Comparison of ENCODE assay signal across 9 cellular contexts in genomic region chr20:51411867-51412266, GRCh38.
DNase-seq lines count a peak whose midpoint lies in the region; ATAC-seq and TF ChIP-seq lines count a peak whose summit lies in the region.
"Had no signal": no experiment of that assay in that cellular context is flagged by ENCODE, and none has a peak within 500 bp of the region (broad histone marks: within the 10 kb centered on the region; RNA-seq: fewer than 3 reads in every experiment).

No MANE protein-coding gene starts in this region.

- CTCF ChIA-PET in naive thymus-derived CD4-positive, alpha-beta T cell (lab: Charles Lee): interaction anchor here (1.0 to 1.1 kb wide), 2 partner anchors 10 to 183 kb away, joined by 3 to 7 read pairs; no protein-coding TSS in a partner anchor

- peaks cover 12% of the 10 kb centered on the region for H3K4me1 ChIP-seq in adipocyte (ENCODE audit: control insufficient read depth, insufficient read depth, low read length)
- H3K4me1 ChIP-seq in naive thymus-derived CD4-positive, alpha-beta T cell (ENCODE audit: control insufficient read depth in 2 of 2, insufficient read depth in 2 of 2, low read length in 2 of 2): peaks cover 0 to 93% of the 10 kb centered on the region in 2 donors
- H3K4me1 ChIP-seq in vagina: peaks cover 18% of the 10 kb centered on the region

- H3K27me3 Mint-ChIP-seq in stimulated activated naive CD8-positive, alpha-beta T cell treated with anti-CD3 and anti-CD28 coated beads, Interleukin-15, Interleukin-2, amounts not matched to agents 100 ng/mL and 50 ng/mL, for 24 hours: no peaks in the 10 kb centered on the region
- no peaks in the 10 kb centered on the region for H3K27me3 Mint-ChIP-seq in naive thymus-derived CD4-positive, alpha-beta T cell

- POLR2A ChIA-PET in naive thymus-derived CD4-positive, alpha-beta T cell (lab: Charles Lee): no interaction called here

- ATAC-seq in stimulated activated naive CD8-positive, alpha-beta T cell treated with anti-CD3 and anti-CD28 coated beads, Interleukin-15, Interleukin-2, amounts not matched to agents 100 U/mL and 50 U/mL, for 24 hours: no peak
- no peak for ATAC-seq in naive thymus-derived CD4-positive, alpha-beta T cell
- ATAC-seq in HG03025 (IDR thresholded peaks at IDR 0.05; ENCODE audit: low FRiP score, unreplicated experiment) (no peak), GM18873 (IDR thresholded peaks at IDR 0.05; ENCODE audit: low FRiP score, unreplicated experiment) (no peak)

- H3K27ac ChIP-seq in naive thymus-derived CD4-positive, alpha-beta T cell (ENCODE audit: low read depth, low read length): no peak overlapping the region
- peak overlapping the region; percentile 22 for H3K27ac ChIP-seq in vagina
- H3K27ac ChIP-seq: WERI-Rb-1 had no signal

- peaks cover 35% of the 10 kb centered on the region for H3K36me3 Mint-ChIP-seq in stimulated activated naive CD8-positive, alpha-beta T cell treated with anti-CD3 and anti-CD28 coated beads, Interleukin-15, Interleukin-2, amounts not matched to agents 100 ng/mL and 50 ng/mL, for 24 hours (ENCODE audit: low read depth)
- H3K36me3 Mint-ChIP-seq in naive thymus-derived CD4-positive, alpha-beta T cell: peaks cover 8 to 50% (median 33%) of the 10 kb centered on the region in 5 donors

- no peak for DNase-seq in stimulated activated naive CD8-positive, alpha-beta T cell treated with anti-CD3 and anti-CD28 coated beads, Interleukin-15, Interleukin-2, amounts not matched to agents 100 U/mL and 50 U/mL, for 24 hours
- DNase-seq in adipocyte (ENCODE audit: low read depth) (peak; percentile 9), vagina (ENCODE audit: extremely low spot score in 2 of 2) (no peak), SHP77 (lab: John Stamatoyannopoulos, UW) (no peak)
- no peak for DNase-seq in naive thymus-derived CD4-positive, alpha-beta T cell
- DNase-seq: WERI-Rb-1 had no signal

- no peak overlapping the region for H3K9ac ChIP-seq in adipocyte (ENCODE audit: low read length)

- TF ChIP-seq POLR2A in vagina (IDR thresholded peaks at IDR 0.05): no peak

- H3K4me3 Mint-ChIP-seq in stimulated activated naive CD8-positive, alpha-beta T cell treated with anti-CD3 and anti-CD28 coated beads, Interleukin-15, Interleukin-2, amounts not matched to agents 100 ng/mL and 50 ng/mL, for 24 hours: no peak overlapping the region
- H3K4me3 Mint-ChIP-seq in naive thymus-derived CD4-positive, alpha-beta T cell: peak overlapping the region in 1 of 10 donors; percentile 9

- H3K9me3 ChIP-seq in adipocyte (ENCODE audit: control insufficient read depth, low read length) (no peaks in the 10 kb centered on the region), vagina (no peaks in the 10 kb centered on the region)
- no peaks in the 10 kb centered on the region for H3K9me3 ChIP-seq in naive thymus-derived CD4-positive, alpha-beta T cell (ENCODE audit: control insufficient read depth in 2 of 3, low read length in 3 of 3)

- H3K4me1 Mint-ChIP-seq in stimulated activated naive CD8-positive, alpha-beta T cell treated with anti-CD3 and anti-CD28 coated beads, Interleukin-15, Interleukin-2, amounts not matched to agents 100 ng/mL and 50 ng/mL, for 24 hours (ENCODE audit: low read depth): peaks cover 82% of the 10 kb centered on the region
- H3K4me1 Mint-ChIP-seq in naive thymus-derived CD4-positive, alpha-beta T cell: peaks cover under 1 to 71% (median 17%) of the 10 kb centered on the region in 7 donors

- no peak for TF ChIP-seq CTCF in vagina (IDR thresholded peaks at IDR 0.05)

- H3K27me3 ChIP-seq in adipocyte (replicated peaks; ENCODE audit: control insufficient read depth, insufficient read depth, low read length) (peaks cover 5% of the 10 kb centered on the region), vagina (no peaks in the 10 kb centered on the region)
- no peaks in the 10 kb centered on the region for H3K27me3 ChIP-seq in naive thymus-derived CD4-positive, alpha-beta T cell (ENCODE audit: control insufficient read depth in 2 of 2, insufficient read depth in 2 of 2, low read length in 2 of 2)

- peak overlapping the region; percentile 45 for H3K27ac Mint-ChIP-seq in stimulated activated naive CD8-positive, alpha-beta T cell treated with anti-CD3 and anti-CD28 coated beads, Interleukin-15, Interleukin-2, amounts not matched to agents 100 ng/mL and 50 ng/mL, for 24 hours
- H3K27ac Mint-ChIP-seq in naive thymus-derived CD4-positive, alpha-beta T cell: peak overlapping the region in 7 of 9 donors; percentile 28 to 83 (median 43)

- no peaks in the 10 kb centered on the region for H3K36me3 ChIP-seq in adipocyte (ENCODE audit: control insufficient read depth, insufficient read depth, low read length, severe bottlenecking)
- H3K36me3 ChIP-seq in naive thymus-derived CD4-positive, alpha-beta T cell (ENCODE audit: control insufficient read depth in 2 of 3, insufficient read depth in 3 of 3, low read length in 3 of 3): peaks cover 5 to 68% (median 9%) of the 10 kb centered on the region in 3 experiments
- H3K36me3 ChIP-seq in vagina: no peaks in the 10 kb centered on the region
- H3K36me3 ChIP-seq: WERI-Rb-1 had no signal

- H3K9me3 Mint-ChIP-seq in stimulated activated naive CD8-positive, alpha-beta T cell treated with anti-CD3 and anti-CD28 coated beads, Interleukin-15, Interleukin-2, amounts not matched to agents 100 ng/mL and 50 ng/mL, for 24 hours: no peaks in the 10 kb centered on the region
- peaks cover 0 to 5% (median 2%) of the 10 kb centered on the region in 11 donors for H3K9me3 Mint-ChIP-seq in naive thymus-derived CD4-positive, alpha-beta T cell

- H3K4me3 ChIP-seq in adipocyte (ENCODE audit: low read length): no peak overlapping the region
- H3K4me3 ChIP-seq in naive thymus-derived CD4-positive, alpha-beta T cell (ENCODE audit: low read length): no peak overlapping the region
- H3K4me3 ChIP-seq in vagina: no peak overlapping the region

- intact Hi-C loops in naive thymus-derived CD4-positive, alpha-beta T cell (cut with micrococcal nuclease): no loop called here
- intact Hi-C loops in vagina (cut with DNase I): no loop called here
